ENCODE assay signal across 8 cellular contexts in genomic region chr4:129093173-129093974, GRCh38. TPM values are rescaled to one million over a fixed set of nuclear protein-coding genes. Genes with fewer than 3 reads are reported as not detected.
DNase-seq lines count a peak whose midpoint lies in the region; ATAC-seq and TF ChIP-seq lines count a peak whose summit lies in the region.

TSS of gene SCLT1 (minus strand) at chr4:129093539. CDS start at chr4:129093103, 436 bp downstream.

- H3K4me3 ChIP-seq in GM12875 (ENCODE audit: low read depth, low read length) (peak within 1 kb of the TSS; percentile 64), adipocyte (ENCODE audit: low read length) (peak within 1 kb of the TSS; percentile 93), trophoblast cell (ENCODE audit: low read depth, low read length) (peak within 1 kb of the TSS; percentile 86)

- peak within 1 kb of the TSS; percentile 83 for H3K18ac ChIP-seq in trophoblast cell (ENCODE audit: low read length)

- H3K4ac ChIP-seq in trophoblast cell (ENCODE audit: low read depth, low read length): peak within 1 kb of the TSS; percentile 65

- peak within 1 kb of the TSS; percentile 91 for H3K9ac ChIP-seq in adipocyte (ENCODE audit: low read length)
- H3K9ac ChIP-seq in trophoblast cell (ENCODE audit: low read length): peak within 1 kb of the TSS; percentile 82

- H4K12ac ChIP-seq in trophoblast cell (ENCODE audit: low read depth, low read length): peak within 1 kb of the TSS; percentile 65

- peak within 1 kb of the TSS; percentile 42 for H3K4me3 Mint-ChIP-seq in type B pancreatic cell

- DNase-seq in NCI-H1436 (lab: John Stamatoyannopoulos, UW) (peak; percentile 94), T follicular helper cell (ENCODE audit: low read depth) (peak; percentile 93), adipocyte (ENCODE audit: low read depth) (peak; percentile 100), cardiac septum (ENCODE audit: low spot score) (peak; percentile 100), trophoblast cell (peak; percentile 100), type B pancreatic cell (ENCODE audit: extremely low spot score, unreplicated experiment) (peak; percentile 96)

- H3K23ac ChIP-seq in trophoblast cell (ENCODE audit: low read length): no peak within 1 kb of the TSS

- H3K4me1 Mint-ChIP-seq in type B pancreatic cell (ENCODE audit: unreplicated experiment): peaks cover 17% of the 10 kb centered on the region

- peaks cover 3% of the 10 kb centered on the region for H3K79me2 ChIP-seq in trophoblast cell (ENCODE audit: control insufficient read depth, insufficient read depth, low read length, poor library complexity)

- peak within 1 kb of the TSS; percentile 95 for H3K14ac ChIP-seq in trophoblast cell (ENCODE audit: low read length)

- H3K79me1 ChIP-seq in trophoblast cell (ENCODE audit: low read length): peaks cover 4% of the 10 kb centered on the region

- H2AFZ ChIP-seq in trophoblast cell (ENCODE audit: insufficient read depth, low read length, poor library complexity): peak within 1 kb of the TSS; percentile 69

- no peaks in the 10 kb centered on the region for H3K9me3 ChIP-seq in adipocyte (ENCODE audit: control insufficient read depth, low read length)
- H3K9me3 ChIP-seq in trophoblast cell (ENCODE audit: insufficient read depth, low read depth, low read length): no peaks in the 10 kb centered on the region

- H2BK120ac ChIP-seq in trophoblast cell (ENCODE audit: insufficient read depth, low read length, poor library complexity): peak within 1 kb of the TSS; percentile 23

- WGBS in trophoblast cell (ENCODE audit: extremely low coverage, insufficient coverage, insufficient read length): no CpG with 5 or more reads among the region's 60 CpGs

- peak within 1 kb of the TSS; percentile 73 for H3K27ac ChIP-seq in trophoblast cell (ENCODE audit: low read depth, low read length)

- peak within 1 kb of the TSS; percentile 88 for H4K8ac ChIP-seq in trophoblast cell (ENCODE audit: low read depth, low read length)

- H3K27ac Mint-ChIP-seq in type B pancreatic cell: no peak within 1 kb of the TSS

- peaks cover 13% of the 10 kb centered on the region for H3K36me3 Mint-ChIP-seq in type B pancreatic cell

- TF ChIP-seq CTCF in GM12875 (IDR thresholded peaks at IDR 0.05; ENCODE audit: borderline replicate concordance, insufficient read depth, low read depth, low read length) (no peak), type B pancreatic cell (conservative IDR thresholded peaks at IDR 0.05) (no peak)

- H3K36me3 ChIP-seq in adipocyte (ENCODE audit: control insufficient read depth, insufficient read depth, low read length, severe bottlenecking) (no peaks in the 10 kb centered on the region), trophoblast cell (ENCODE audit: control insufficient read depth in 1 of 2, insufficient read depth in 2 of 2, low read length in 2 of 2) (no peaks in the 10 kb centered on the region)

- H2AK5ac ChIP-seq in trophoblast cell (ENCODE audit: low read length): no peak within 1 kb of the TSS

- H2BK12ac ChIP-seq in trophoblast cell (ENCODE audit: low read length): peak within 1 kb of the TSS; percentile 2

- peak within 1 kb of the TSS; percentile 90 for H4K91ac ChIP-seq in trophoblast cell (ENCODE audit: low read depth, low read length)

- peak within 1 kb of the TSS; percentile 86 for H3K4me2 ChIP-seq in trophoblast cell (ENCODE audit: low read length)

- ATAC-seq in HG02798 (IDR thresholded peaks at IDR 0.05; ENCODE audit: poor library complexity, unreplicated experiment): peak; percentile 95

- H3K27me3 ChIP-seq in adipocyte (replicated peaks; ENCODE audit: control insufficient read depth, insufficient read depth, low read length) (no peaks in the 10 kb centered on the region), trophoblast cell (ENCODE audit: insufficient read depth, low read length) (no peaks in the 10 kb centered on the region)

- intact Hi-C loops in cardiac septum (cut with DNase I): loop anchor here (5.0 kb wide), 2 partner anchors 231 to 281 kb away; no protein-coding TSS in a partner anchor

- peak within 1 kb of the TSS; percentile 90 for H2BK5ac ChIP-seq in trophoblast cell (ENCODE audit: low read depth, low read length, poor library complexity)

- H3K9me3 Mint-ChIP-seq in type B pancreatic cell: no peaks in the 10 kb centered on the region

- H3K27me3 Mint-ChIP-seq in type B pancreatic cell: no peaks in the 10 kb centered on the region

- H3K4me1 ChIP-seq in adipocyte (ENCODE audit: control insufficient read depth, insufficient read depth, low read length) (peaks cover 16% of the 10 kb centered on the region), trophoblast cell (ENCODE audit: control insufficient read depth in 1 of 2, insufficient read depth in 2 of 2, low read length in 2 of 2) (peaks cover 5% of the 10 kb centered on the region in 2 experiments)

RNA-seq across cellular contexts. Expression of gene SCLT1, which starts in this region (rescaled TPM):
- total RNA-seq in cardiac septum (9.6 TPM), type B pancreatic cell (ENCODE audit: low replicate concordance) (11.7 and 21.2 TPM in 2 replicates)
- 9.9 and 10.0 TPM in 2 replicates for polyA plus RNA-seq in trophoblast cell (2013)

Comparison
In these comparisons a context has a peak if more than half of its experiments do, and no peak if none do; other contexts are left out.
1. Peak in every context shown above with its lines: DNase-seq, ATAC-seq, H3K4me3 ChIP-seq and H3K27ac ChIP-seq.